Comparison of ENCODE assay signal across 1 cellular context in the genomic region with DNA sequence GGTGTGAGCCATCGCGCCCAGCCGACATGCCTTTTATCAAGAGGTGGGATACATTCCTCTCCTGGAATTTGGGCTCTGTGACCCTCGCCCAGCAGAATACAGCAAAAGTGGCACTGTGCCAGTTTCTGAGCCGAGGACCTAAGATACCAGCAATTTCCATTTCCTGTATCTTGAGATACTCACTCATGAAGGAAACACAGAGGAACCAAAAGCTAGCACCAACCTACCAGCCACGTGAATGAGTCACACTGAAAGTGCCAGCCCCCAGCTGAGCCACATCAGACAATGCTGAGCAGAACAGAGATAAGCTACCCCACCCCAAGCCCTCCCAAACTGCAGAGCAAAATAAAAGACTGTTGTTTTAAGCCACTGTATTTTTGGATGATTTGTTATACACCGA.
TF ChIP-seq lines count a peak whose summit lies in the region.

No MANE protein-coding gene starts in this region.

TF ChIP-seq in GM23338, 12 proteins besides CTCF, POLR2A, EP300 and RAD21 (continued from another document):
- TF ChIP-seq, protein P1, sequence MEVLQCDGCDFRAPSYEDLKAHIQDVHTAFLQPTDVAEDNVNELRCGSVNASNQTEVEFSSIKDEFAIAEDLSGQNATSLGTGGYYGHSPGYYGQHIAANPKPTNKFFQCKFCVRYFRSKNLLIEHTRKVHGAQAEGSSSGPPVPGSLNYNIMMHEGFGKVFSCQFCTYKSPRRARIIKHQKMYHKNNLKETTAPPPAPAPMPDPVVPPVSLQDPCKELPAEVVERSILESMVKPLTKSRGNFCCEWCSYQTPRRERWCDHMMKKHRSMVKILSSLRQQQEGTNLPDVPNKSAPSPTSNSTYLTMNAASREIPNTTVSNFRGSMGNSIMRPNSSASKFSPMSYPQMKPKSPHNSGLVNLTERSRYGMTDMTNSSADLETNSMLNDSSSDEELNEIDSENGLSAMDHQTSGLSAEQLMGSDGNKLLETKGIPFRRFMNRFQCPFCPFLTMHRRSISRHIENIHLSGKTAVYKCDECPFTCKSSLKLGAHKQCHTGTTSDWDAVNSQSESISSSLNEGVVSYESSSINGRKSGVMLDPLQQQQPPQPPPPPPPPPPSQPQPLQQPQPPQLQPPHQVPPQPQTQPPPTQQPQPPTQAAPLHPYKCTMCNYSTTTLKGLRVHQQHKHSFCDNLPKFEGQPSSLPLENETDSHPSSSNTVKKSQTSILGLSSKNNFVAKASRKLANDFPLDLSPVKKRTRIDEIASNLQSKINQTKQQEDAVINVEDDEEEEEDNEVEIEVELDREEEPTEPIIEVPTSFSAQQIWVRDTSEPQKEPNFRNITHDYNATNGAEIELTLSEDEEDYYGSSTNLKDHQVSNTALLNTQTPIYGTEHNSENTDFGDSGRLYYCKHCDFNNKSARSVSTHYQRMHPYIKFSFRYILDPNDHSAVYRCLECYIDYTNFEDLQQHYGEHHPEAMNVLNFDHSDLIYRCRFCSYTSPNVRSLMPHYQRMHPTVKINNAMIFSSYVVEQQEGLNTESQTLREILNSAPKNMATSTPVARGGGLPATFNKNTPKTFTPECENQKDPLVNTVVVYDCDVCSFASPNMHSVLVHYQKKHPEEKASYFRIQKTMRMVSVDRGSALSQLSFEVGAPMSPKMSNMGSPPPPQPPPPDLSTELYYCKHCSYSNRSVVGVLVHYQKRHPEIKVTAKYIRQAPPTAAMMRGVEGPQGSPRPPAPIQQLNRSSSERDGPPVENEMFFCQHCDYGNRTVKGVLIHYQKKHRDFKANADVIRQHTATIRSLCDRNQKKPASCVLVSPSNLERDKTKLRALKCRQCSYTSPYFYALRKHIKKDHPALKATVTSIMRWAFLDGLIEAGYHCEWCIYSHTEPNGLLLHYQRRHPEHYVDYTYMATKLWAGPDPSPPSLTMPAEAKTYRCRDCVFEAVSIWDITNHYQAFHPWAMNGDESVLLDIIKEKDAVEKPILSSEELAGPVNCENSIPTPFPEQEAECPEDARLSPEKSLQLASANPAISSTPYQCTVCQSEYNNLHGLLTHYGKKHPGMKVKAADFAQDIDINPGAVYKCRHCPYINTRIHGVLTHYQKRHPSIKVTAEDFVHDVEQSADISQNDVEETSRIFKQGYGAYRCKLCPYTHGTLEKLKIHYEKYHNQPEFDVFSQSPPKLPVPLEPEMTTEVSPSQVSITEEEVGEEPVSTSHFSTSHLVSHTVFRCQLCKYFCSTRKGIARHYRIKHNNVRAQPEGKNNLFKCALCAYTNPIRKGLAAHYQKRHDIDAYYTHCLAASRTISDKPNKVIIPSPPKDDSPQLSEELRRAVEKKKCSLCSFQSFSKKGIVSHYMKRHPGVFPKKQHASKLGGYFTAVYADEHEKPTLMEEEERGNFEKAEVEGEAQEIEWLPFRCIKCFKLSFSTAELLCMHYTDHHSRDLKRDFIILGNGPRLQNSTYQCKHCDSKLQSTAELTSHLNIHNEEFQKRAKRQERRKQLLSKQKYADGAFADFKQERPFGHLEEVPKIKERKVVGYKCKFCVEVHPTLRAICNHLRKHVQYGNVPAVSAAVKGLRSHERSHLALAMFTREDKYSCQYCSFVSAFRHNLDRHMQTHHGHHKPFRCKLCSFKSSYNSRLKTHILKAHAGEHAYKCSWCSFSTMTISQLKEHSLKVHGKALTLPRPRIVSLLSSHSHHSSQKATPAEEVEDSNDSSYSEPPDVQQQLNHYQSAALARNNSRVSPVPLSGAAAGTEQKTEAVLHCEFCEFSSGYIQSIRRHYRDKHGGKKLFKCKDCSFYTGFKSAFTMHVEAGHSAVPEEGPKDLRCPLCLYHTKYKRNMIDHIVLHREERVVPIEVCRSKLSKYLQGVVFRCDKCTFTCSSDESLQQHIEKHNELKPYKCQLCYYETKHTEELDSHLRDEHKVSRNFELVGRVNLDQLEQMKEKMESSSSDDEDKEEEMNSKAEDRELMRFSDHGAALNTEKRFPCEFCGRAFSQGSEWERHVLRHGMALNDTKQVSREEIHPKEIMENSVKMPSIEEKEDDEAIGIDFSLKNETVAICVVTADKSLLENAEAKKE (CRISPR knock-in tag; IDR thresholded peaks at IDR 0.05): no peak
- no peak for TF ChIP-seq STAT1 (IDR thresholded peaks at IDR 0.05; ENCODE audit: unreplicated experiment)
- TF ChIP-seq NANOG (IDR thresholded peaks at IDR 0.05; ENCODE audit: borderline replicate concordance): no peak
- no peak for TF ChIP-seq EZH2 (IDR thresholded peaks at IDR 0.05; ENCODE audit: low read depth, unreplicated experiment)
- TF ChIP-seq, protein P2, sequence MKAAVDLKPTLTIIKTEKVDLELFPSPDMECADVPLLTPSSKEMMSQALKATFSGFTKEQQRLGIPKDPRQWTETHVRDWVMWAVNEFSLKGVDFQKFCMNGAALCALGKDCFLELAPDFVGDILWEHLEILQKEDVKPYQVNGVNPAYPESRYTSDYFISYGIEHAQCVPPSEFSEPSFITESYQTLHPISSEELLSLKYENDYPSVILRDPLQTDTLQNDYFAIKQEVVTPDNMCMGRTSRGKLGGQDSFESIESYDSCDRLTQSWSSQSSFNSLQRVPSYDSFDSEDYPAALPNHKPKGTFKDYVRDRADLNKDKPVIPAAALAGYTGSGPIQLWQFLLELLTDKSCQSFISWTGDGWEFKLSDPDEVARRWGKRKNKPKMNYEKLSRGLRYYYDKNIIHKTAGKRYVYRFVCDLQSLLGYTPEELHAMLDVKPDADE (IDR thresholded peaks at IDR 0.05): no peak
- TF ChIP-seq JUNB (IDR thresholded peaks at IDR 0.05; ENCODE audit: unreplicated experiment): no peak
- no peak for TF ChIP-seq EZH2phosphoT487 (IDR thresholded peaks at IDR 0.05; ENCODE audit: unreplicated experiment)
